ENCODE assay signal across 1 cellular context in genomic region chr4:48958582-48958981, GRCh38.
TF ChIP-seq lines count a peak whose summit lies in the region.

No MANE protein-coding gene starts in this region.

TF ChIP-seq in HEK293, 187 proteins besides CTCF, POLR2A, EP300 and RAD21:
- TF ChIP-seq ATF2 (tag by site-specific recombination; IDR thresholded peaks at IDR 0.05; ENCODE audit: low read depth): peak; percentile 63; the same call in 1 of the 2 replicates
- no peak for TF ChIP-seq ZNF558 (tag by site-specific recombination; IDR thresholded peaks at IDR 0.05)
TF ChIP-seq in HEK293: peak in this region for 1.
